30 cellular contexts compared by ENCODE assay signal in genomic region chr11:57502870-57503269, GRCh38. TPM values are rescaled to one million over a fixed set of nuclear protein-coding genes. Genes with fewer than 3 reads are reported as not detected.
"Had no signal": no experiment of that assay in that cellular context is flagged by ENCODE, and none has a peak within 500 bp of the region (broad histone marks: within the 10 kb centered on the region; RNA-seq: fewer than 3 reads in every experiment).

No MANE protein-coding gene starts in this region.

- H3K4me1 Mint-ChIP-seq: stimulated activated effector memory CD8-positive, alpha-beta T cell treated with anti-CD3 and anti-CD28 coated beads, Interleukin-12 subunit alpha, Interleukin-12 subunit beta, amount 100 ng/mL, for 72 hours had no signal

- H3K36me3 Mint-ChIP-seq: natural killer cell treated with Interleukin-12 subunit alpha and Interleukin-12 subunit beta and Interleukin-15 and Interleukin-18, amount 100 ng/mL, for 72 hours had no signal

- H3K27ac Mint-ChIP-seq: activated B cell treated with CpG ODN at 0.5 μM for 24 hours; activated naive CD4-positive, alpha-beta T cell treated with anti-CD3 and anti-CD28 coated beads, Interleukin-2, amount 50 U/mL, for 72 hours; activated T-cell treated with anti-CD3 and anti-CD28 coated beads, Interleukin-2, amount 50 U/mL, for 72 hours; effector memory CD8-positive, alpha-beta T cell; natural killer cell treated with Interleukin-12 subunit alpha and Interleukin-12 subunit beta and Interleukin-15 and Interleukin-18, amount 100 ng/mL, for 72 hours; stimulated activated effector memory CD8-positive, alpha-beta T cell treated with anti-CD3 and anti-CD28 coated beads, Interleukin-12 subunit alpha, Interleukin-12 subunit beta, amount 100 ng/mL, for 72 hours; stimulated activated naive CD8-positive, alpha-beta T cell treated with anti-CD3 and anti-CD28 coated beads, Interleukin-15, amount 100 ng/mL, for 72 hours had no signal

- DNase-seq: activated B cell treated with CpG ODN at 0.5 μM for 24 hours; activated CD4-positive, alpha-beta T cell treated with anti-CD3 and anti-CD28 coated beads, Interleukin-2, amount 50 U/mL, for 1 hour; activated CD8-positive, alpha-beta T cell treated with anti-CD3 and anti-CD28 coated beads, Interleukin-2, amount 10 ng/mL, durations not matched to agents 7 days and 5 days; activated naive CD4-positive, alpha-beta T cell; activated T-cell treated with anti-CD3 and anti-CD28 coated beads for 4 hours; activated T-cell treated with anti-CD3 and anti-CD28 coated beads, Interleukin-2, amount 50 U/mL, for 72 hours; anterior cingulate cortex; cortex of kidney; effector memory CD8-positive, alpha-beta T cell; erythroblast; gastrocnemius medialis; glutamatergic neuron; left ventricle myocardium inferior; mucosa of descending colon; retina; sigmoid colon; small intestine; stimulated activated CD4-positive, alpha-beta T cell treated with anti-CD3 and anti-CD28 coated beads, Interleukin-4, amount 100 ng/mL, for 24 hours; stimulated activated naive CD8-positive, alpha-beta T cell treated with anti-CD3 and anti-CD28 coated beads, Interleukin-15, amount 100 ng/mL, for 72 hours; T-helper 2 cell; upper lobe of right lung had no signal

- H3K4me3 ChIP-seq: cardiac muscle cell, gastrocnemius medialis, left ventricle myocardium inferior, mucosa of descending colon, sigmoid colon, upper lobe of right lung had no signal

- H3K9me3 ChIP-seq: gastrocnemius medialis, left ventricle myocardium inferior, mucosa of descending colon, sigmoid colon, upper lobe of right lung had no signal

- H3K9me3 Mint-ChIP-seq: activated B cell treated with CpG ODN at 0.5 μM for 24 hours; activated naive CD4-positive, alpha-beta T cell treated with anti-CD3 and anti-CD28 coated beads, Interleukin-2, amount 50 U/mL, for 72 hours; activated T-cell treated with anti-CD3 and anti-CD28 coated beads, Interleukin-2, amount 50 U/mL, for 72 hours; effector memory CD8-positive, alpha-beta T cell; natural killer cell treated with Interleukin-12 subunit alpha and Interleukin-12 subunit beta and Interleukin-15 and Interleukin-18, amount 100 ng/mL, for 72 hours; stimulated activated effector memory CD8-positive, alpha-beta T cell treated with anti-CD3 and anti-CD28 coated beads, Interleukin-12 subunit alpha, Interleukin-12 subunit beta, amount 100 ng/mL, for 72 hours; stimulated activated naive CD8-positive, alpha-beta T cell treated with anti-CD3 and anti-CD28 coated beads, Interleukin-15, amount 100 ng/mL, for 72 hours had no signal

- H3K4me3 Mint-ChIP-seq: activated B cell treated with CpG ODN at 0.5 μM for 24 hours; activated CD8-positive, alpha-beta T cell treated with anti-CD3 and anti-CD28 coated beads, Interleukin-2, amount 10 ng/mL, durations not matched to agents 7 days and 5 days; activated T-cell treated with anti-CD3 and anti-CD28 coated beads, Interleukin-2, amount 50 U/mL, for 72 hours; effector memory CD8-positive, alpha-beta T cell; natural killer cell treated with Interleukin-12 subunit alpha and Interleukin-12 subunit beta and Interleukin-15 and Interleukin-18, amount 100 ng/mL, for 72 hours; stimulated activated effector memory CD8-positive, alpha-beta T cell treated with anti-CD3 and anti-CD28 coated beads, Interleukin-12 subunit alpha, Interleukin-12 subunit beta, amount 100 ng/mL, for 72 hours had no signal

- ATAC-seq: activated CD8-positive, alpha-beta T cell treated with anti-CD3 and anti-CD28 coated beads, Interleukin-2, amount 10 ng/mL, durations not matched to agents 7 days and 5 days; activated naive CD4-positive, alpha-beta T cell treated with anti-CD3 and anti-CD28 coated beads, Interleukin-2, amount 50 U/mL, for 72 hours; activated T-cell treated with anti-CD3 and anti-CD28 coated beads, Interleukin-2, amount 50 U/mL, for 72 hours; effector memory CD8-positive, alpha-beta T cell; gastrocnemius medialis; mucosa of descending colon; natural killer cell treated with Interleukin-12 subunit alpha and Interleukin-12 subunit beta and Interleukin-15 and Interleukin-18, amount 100 ng/mL, for 72 hours; stimulated activated effector memory CD8-positive, alpha-beta T cell treated with anti-CD3 and anti-CD28 coated beads, Interleukin-12 subunit alpha, Interleukin-12 subunit beta, amount 100 ng/mL, for 72 hours; stimulated activated naive CD8-positive, alpha-beta T cell treated with anti-CD3 and anti-CD28 coated beads, Interleukin-15, amount 100 ng/mL, for 72 hours; upper lobe of right lung had no signal

- H3K27ac ChIP-seq: sigmoid colon, upper lobe of right lung had no signal

- H3K36me3 ChIP-seq: cardiac muscle cell, gastrocnemius medialis, upper lobe of right lung had no signal

- H3K27me3 ChIP-seq: cardiac muscle cell, gastrocnemius medialis, sigmoid colon, upper lobe of right lung had no signal

- H3K27me3 Mint-ChIP-seq: activated B cell treated with CpG ODN at 0.5 μM for 24 hours; effector memory CD8-positive, alpha-beta T cell; natural killer cell treated with Interleukin-12 subunit alpha and Interleukin-12 subunit beta and Interleukin-15 and Interleukin-18, amount 100 ng/mL, for 72 hours; progenitor cell of endocrine pancreas; stimulated activated naive CD8-positive, alpha-beta T cell treated with anti-CD3 and anti-CD28 coated beads, Interleukin-15, amount 100 ng/mL, for 72 hours had no signal

RNA-seq across cellular contexts. Expression of gene SMTNL1, which starts 34.5 kb away (rescaled TPM):
- total RNA-seq: activated B cell treated with CpG ODN at 0.5 μM for 24 hours; activated CD8-positive, alpha-beta T cell treated with anti-CD3 and anti-CD28 coated beads, Interleukin-2, amount 10 ng/mL, durations not matched to agents 7 days and 5 days; activated naive CD4-positive, alpha-beta T cell treated with anti-CD3 and anti-CD28 coated beads, Interleukin-2, amount 50 U/mL, for 72 hours; activated T-cell treated with anti-CD3 and anti-CD28 coated beads, Interleukin-2, amount 50 U/mL, for 72 hours; cardiac muscle cell; cerebellum; left ventricle myocardium inferior; lung microvascular endothelial cell; mesenteric fat pad; mucosa of descending colon; natural killer cell treated with Interleukin-12 subunit alpha and Interleukin-12 subunit beta and Interleukin-15 and Interleukin-18, amount 100 ng/mL, for 72 hours; osteocyte; progenitor cell of endocrine pancreas; sigmoid colon; upper lobe of right lung had no signal
- polyA plus RNA-seq: sigmoid colon, small intestine had no signal

RNA-seq across cellular contexts. Expression of gene RTN4RL2, which starts 42.5 kb away (rescaled TPM):
- total RNA-seq: natural killer cell treated with Interleukin-12 subunit alpha and Interleukin-12 subunit beta and Interleukin-15 and Interleukin-18, amount 100 ng/mL, for 72 hours had no signal
